8 cellular contexts compared by ENCODE assay signal in the genomic region with DNA sequence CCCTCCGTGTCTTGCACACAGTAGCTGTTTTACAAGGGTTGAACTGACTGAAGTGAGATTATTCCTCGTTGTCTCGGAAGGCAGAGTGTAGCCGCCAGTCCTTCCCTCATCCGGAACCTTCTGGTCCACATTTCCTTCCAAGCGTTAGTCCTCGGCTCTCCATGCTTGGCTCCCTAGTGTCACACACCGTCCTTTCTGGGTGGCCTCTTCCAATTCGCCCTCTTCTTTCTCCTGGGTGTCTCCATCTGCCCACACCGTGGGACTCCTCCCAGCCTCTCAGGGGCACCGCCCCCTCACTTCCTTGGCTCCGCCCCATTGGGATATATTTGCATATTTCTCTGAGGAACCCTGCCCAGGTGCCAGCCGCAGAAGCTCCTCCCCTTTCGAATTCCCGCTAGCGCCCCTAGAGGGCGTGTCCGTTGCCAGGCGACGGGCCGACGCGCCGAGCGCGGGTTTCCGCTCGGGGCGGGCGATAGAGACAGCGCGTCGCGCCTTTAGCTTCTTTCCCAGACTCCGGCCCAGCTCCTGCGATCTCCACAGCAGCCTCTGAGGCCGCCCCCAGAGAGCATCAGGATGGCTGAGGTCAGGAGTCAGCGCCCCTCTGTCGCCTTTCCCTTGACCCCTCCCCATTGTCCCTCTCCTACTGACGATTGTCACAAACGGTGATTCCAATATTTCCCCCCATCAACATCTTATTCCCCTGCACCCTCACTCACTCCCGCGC. TPM values are rescaled to one million over a fixed set of nuclear protein-coding genes. Genes with fewer than 3 reads are reported as not detected.
DNase-seq lines count a peak whose midpoint lies in the region; ATAC-seq, FAIRE-seq and TF ChIP-seq lines count a peak whose summit lies in the region.

Gene CFAP58 (plus strand): TSS at position 509 of the 724 bp plus-strand sequence. CDS start 65 bp downstream, at position 574.

- BruUV-seq in mammary epithelial cell (replicated peaks; lab: Mats Ljungman, UMichigan), result TSS peak; percentile 38

- peak within 1 kb of the TSS; percentile 86 for H2AFZ ChIP-seq in mammary epithelial cell (ENCODE audit: low read depth, low read length)

- DNase-seq in A549 (ENCODE audit: low read depth in 1 of 2, low spot score in 1 of 2) (peak; percentile 85 to 90), NCI-H2107 treated with DMSO at 0.1 percent for 48 hours (lab: John Stamatoyannopoulos, UW; ENCODE audit: unreplicated experiment) (peak; percentile 47), WERI-Rb-1 (peak; percentile 96), mammary epithelial cell (peak; percentile 88), islet precursor cell (peak; percentile 95)
- DNase-seq in stimulated activated CD4-positive, alpha-beta T cell treated with anti-CD3 and anti-CD28 coated beads, Interleukin-15, amount 100 ng/mL, for 24 hours, result peak; percentile 92

- peak within 1 kb of the TSS; percentile 48 for H3K4me3 ChIP-seq in A549
- H3K4me3 ChIP-seq in WERI-Rb-1 (ENCODE audit: low read depth, low read length), result peak within 1 kb of the TSS; percentile 41
- peak within 1 kb of the TSS; percentile 19 to 50 (median 45) for H3K4me3 ChIP-seq in mammary epithelial cell (replicated peaks in 1 of 3; ENCODE audit: insufficient read depth in 1 of 3, low read depth in 2 of 3, low read length in 3 of 3)

- CTCF ChIA-PET in A549 (lab: Yijun Ruan, JAX), result interaction anchor here (0.6 to 13.2 kb wide), 24 partner anchors 8 to 442 kb away, joined by 3 to 339 read pairs (median 4); partner anchors contain the start of genes GSTO2 and ITPRIP
- CTCF ChIA-PET in mammary epithelial cell (lab: Charles Lee; ENCODE audit: low non-redundant PET), result interaction anchor here (0.8 kb wide), 1 partner anchor 14 kb away, joined by 4 read pairs; no protein-coding TSS in a partner anchor

- no peaks in the 10 kb centered on the region for H3K9me3 ChIP-seq in A549
- H3K9me3 ChIP-seq in WERI-Rb-1 (ENCODE audit: severe bottlenecking), result no peaks in the 10 kb centered on the region
- no peaks in the 10 kb centered on the region for H3K9me3 ChIP-seq in mammary epithelial cell (replicated peaks; ENCODE audit: insufficient read depth, low read length)

- H4K20me1 ChIP-seq in mammary epithelial cell (ENCODE audit: insufficient read depth, low read length), result no peaks in the 10 kb centered on the region

- in situ Hi-C loops in mammary epithelial cell (cut with MboI; ENCODE audit: low sequenced_read_pairs in 2 of 2), result no loop called here

- WGBS in A549 (ENCODE audit: missing lambda C conversion rate), result 2% methylated on average over 43 of the region's 43 CpGs
- 11% methylated on average over 21 of the region's 43 CpGs for WGBS in mammary epithelial cell (ENCODE audit: low coverage, missing lambda C conversion rate)

- H3K27me3 ChIP-seq in WERI-Rb-1 (ENCODE audit: insufficient read depth, low read depth, severe bottlenecking), result no peaks in the 10 kb centered on the region
- no peaks in the 10 kb centered on the region for H3K27me3 ChIP-seq in mammary epithelial cell (ENCODE audit: insufficient read depth, low read length)

- H3K36me3 ChIP-seq in WERI-Rb-1 (no peaks in the 10 kb centered on the region), mammary epithelial cell (ENCODE audit: insufficient read depth, low read length) (no peaks in the 10 kb centered on the region)

- H3K4me2 ChIP-seq in A549, result peak within 1 kb of the TSS; percentile 89
- peak within 1 kb of the TSS; percentile 82 for H3K4me2 ChIP-seq in mammary epithelial cell (ENCODE audit: insufficient read depth, low read depth, low read length)

- FAIRE-seq in A549 (lab: Jason Lieb, UNC), result no peak

- no peak for TF ChIP-seq EP300 in A549 (IDR thresholded peaks at IDR 0.05)

- dilution Hi-C loops in mammary epithelial cell (cut with HindIII; ENCODE audit: low sequenced_read_pairs), result no loop called here

- TF ChIP-seq POLR2A in A549 (IDR thresholded peaks at IDR 0.05; ENCODE audit: low read length), result 0 out of 2 replicates have a peak, but pooled peaks have one; percentile 14

- H3K4me1 ChIP-seq in A549 (peaks cover 20% of the 10 kb centered on the region), mammary epithelial cell (ENCODE audit: insufficient read depth, low read length) (peaks cover 36% of the 10 kb centered on the region)

- H3K27ac ChIP-seq in A549, result peak within 1 kb of the TSS; percentile 25 to 64; a peak in 4 of 6 replicates
- H3K27ac ChIP-seq in WERI-Rb-1, result no peak within 1 kb of the TSS
- no peak within 1 kb of the TSS for H3K27ac ChIP-seq in mammary epithelial cell (ENCODE audit: insufficient read depth, low read depth, low read length)

- POLR2A ChIA-PET in A549 (lab: Yijun Ruan, JAX), result interaction anchor here (1.0 to 1.3 kb wide), 3 partner anchors 15 to 85 kb away, joined by 4 to 5 read pairs (median 4); partner anchors contain the start of genes GSTO2 and ITPRIP

- TF ChIP-seq RAD21 in A549 (conservative IDR thresholded peaks at IDR 0.05 in 1 of 2, IDR thresholded peaks at IDR 0.05 in 1 of 2), result no peak

- H3K9ac ChIP-seq in mammary epithelial cell (ENCODE audit: insufficient read depth, low read length), result peak within 1 kb of the TSS; percentile 59

- intact Hi-C loops in mammary epithelial cell (cut with micrococcal nuclease), result loop anchor here (2.0 kb wide), 2 partner anchors 37 to 269 kb away; no protein-coding TSS in a partner anchor

- TF ChIP-seq CTCF in A549 (IDR thresholded peaks at IDR 0.05) (peak; percentile 74), WERI-Rb-1 (IDR thresholded peaks at IDR 0.05; ENCODE audit: low read depth, low read length) (peak; percentile 76), mammary epithelial cell (conservative IDR thresholded peaks at IDR 0.05 in 1 of 2, IDR thresholded peaks at IDR 0.05 in 1 of 2; ENCODE audit: extremely low read depth in 1 of 2, insufficient read depth in 1 of 2, low read depth in 1 of 2, low read length in 2 of 2) (peak; percentile 35 to 70)

- ATAC-seq in A549 (peak; percentile 88 to 97), GM18868 (IDR thresholded peaks at IDR 0.05; ENCODE audit: unreplicated experiment) (peak; percentile 55), HG03095 (IDR thresholded peaks at IDR 0.05; ENCODE audit: unreplicated experiment) (peak; percentile 49)

- H3K79me2 ChIP-seq in mammary epithelial cell (ENCODE audit: insufficient read depth, low read length), result no peaks in the 10 kb centered on the region

TF ChIP-seq in A549, 52 proteins besides CTCF, POLR2A, EP300 and RAD21:
- TF ChIP-seq RNF2 (IDR thresholded peaks at IDR 0.05; ENCODE audit: borderline replicate concordance, low read depth) (peak; percentile 85; the same call in 1 of the 2 replicates), ZFP36 (IDR thresholded peaks at IDR 0.05; ENCODE audit: borderline replicate concordance, partially characterized antibody) (no peak), FOSL2 (IDR thresholded peaks at IDR 0.05) (no peak), FOSL2 (CRISPR knock-in tag; IDR thresholded peaks at IDR 0.05) (no peak), HDAC2 (IDR thresholded peaks at IDR 0.05) (no peak), SMC3 (IDR thresholded peaks at IDR 0.05) (no peak), E2F6 (IDR thresholded peaks at IDR 0.05; ENCODE audit: borderline replicate concordance, low read depth) (peak; percentile 95), RFX5 (IDR thresholded peaks at IDR 0.05) (0 out of 2 replicates have a peak, but pooled peaks have one; percentile 28)
- TF ChIP-seq, protein P1, sequence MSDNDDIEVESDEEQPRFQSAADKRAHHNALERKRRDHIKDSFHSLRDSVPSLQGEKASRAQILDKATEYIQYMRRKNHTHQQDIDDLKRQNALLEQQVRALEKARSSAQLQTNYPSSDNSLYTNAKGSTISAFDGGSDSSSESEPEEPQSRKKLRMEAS (IDR thresholded peaks at IDR 0.05), result peak; percentile 77
- TF ChIP-seq, protein P2, sequence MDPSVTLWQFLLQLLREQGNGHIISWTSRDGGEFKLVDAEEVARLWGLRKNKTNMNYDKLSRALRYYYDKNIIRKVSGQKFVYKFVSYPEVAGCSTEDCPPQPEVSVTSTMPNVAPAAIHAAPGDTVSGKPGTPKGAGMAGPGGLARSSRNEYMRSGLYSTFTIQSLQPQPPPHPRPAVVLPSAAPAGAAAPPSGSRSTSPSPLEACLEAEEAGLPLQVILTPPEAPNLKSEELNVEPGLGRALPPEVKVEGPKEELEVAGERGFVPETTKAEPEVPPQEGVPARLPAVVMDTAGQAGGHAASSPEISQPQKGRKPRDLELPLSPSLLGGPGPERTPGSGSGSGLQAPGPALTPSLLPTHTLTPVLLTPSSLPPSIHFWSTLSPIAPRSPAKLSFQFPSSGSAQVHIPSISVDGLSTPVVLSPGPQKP (IDR thresholded peaks at IDR 0.05; ENCODE audit: low read depth, low read length), result no peak

RNA-seq across cellular contexts. Expression of gene CFAP58, which starts in this region (rescaled TPM):
- polyA plus RNA-seq in A549 (2011; rRNA removed) (0.16 and 0.22 TPM in 2 replicates), A549 (2017; fragmentation: RNase III; extraction: RNeasy Plus Mini Kit Qiagen cat#74134 plus additional on column Dnase treatment) (0.17 to 0.32 TPM (median 0.25 TPM) in 3 replicates), mammary epithelial cell (0.23 TPM)
- 0.03 and 0.12 TPM in 2 replicates for polyA plus RNA-seq in A549 (2012; cell fraction: cytosol; rRNA removed)
- 0.07 TPM in 1 of 2 replicates, not detected in the other for polyA plus RNA-seq in A549 (2012; cell fraction: nucleus; rRNA removed)
- polyA minus RNA-seq in A549 (2011; rRNA and poly(A)+ RNA removed), result 0.50 TPM in 1 of 2 replicates, not detected in the other
- total RNA-seq in mammary epithelial cell, result 1 to 10 TPM in 1 of 2 donors, under 1 TPM in 1; 0.17 to 1.0 TPM
- not detected for polyA minus RNA-seq in mammary epithelial cell

Comparison
In these comparisons a context has a peak if more than half of its experiments do, and no peak if none do; other contexts are left out.
1. Peak in DNase-seq, ATAC-seq, H3K4me3 ChIP-seq, H3K27ac ChIP-seq and H3K4me2 ChIP-seq in A549; RNA of the gene not detected or under 1 TPM.